2 cellular contexts compared by ENCODE assay signal in the genomic region with DNA sequence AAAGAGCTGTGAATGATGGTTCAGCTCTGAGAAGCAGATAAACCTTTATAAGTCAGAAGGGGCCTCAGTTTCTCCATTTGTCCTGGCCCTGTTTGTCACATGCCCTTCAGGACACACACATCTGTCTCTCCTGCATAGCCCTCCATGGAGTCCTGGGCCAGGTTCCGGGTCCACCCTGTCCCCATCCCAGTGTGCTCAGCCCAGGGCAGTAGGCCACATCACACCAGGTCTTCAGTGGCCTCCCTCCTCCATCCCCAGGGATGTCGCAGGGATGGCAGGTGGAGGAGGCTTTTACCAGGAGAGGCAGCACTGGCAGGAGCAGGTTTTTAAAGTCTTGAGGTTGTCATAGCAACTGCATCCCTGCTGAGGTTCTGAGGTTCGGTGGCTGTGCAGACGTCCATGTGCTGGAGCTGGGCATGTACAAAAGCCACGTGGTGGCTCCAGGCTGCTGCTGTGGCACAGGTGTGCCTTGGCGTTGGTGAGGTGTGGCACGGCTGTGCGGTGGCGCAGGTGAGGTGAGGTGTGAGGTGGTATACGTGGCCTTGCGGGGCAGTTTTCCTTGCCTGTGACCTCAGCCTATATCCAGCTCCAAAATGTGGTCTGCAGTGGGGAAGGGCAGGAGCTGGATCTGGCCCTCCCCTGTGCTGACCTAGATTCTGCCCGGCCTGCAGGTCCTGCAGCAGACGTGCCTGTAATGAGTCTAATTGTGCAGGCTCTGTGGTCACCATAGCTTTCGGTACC.
TF ChIP-seq lines count a peak whose summit lies in the region.

No MANE protein-coding gene starts in this region.

TF ChIP-seq in SK-N-SH, 30 proteins besides CTCF, POLR2A, EP300 and RAD21:
- TF ChIP-seq POLR2AphosphoS5 (IDR thresholded peaks at IDR 0.05; ENCODE audit: low read depth, low read length) (no peak), MXI1 (IDR thresholded peaks at IDR 0.05; ENCODE audit: low read depth, low read length) (no peak), JUND (IDR thresholded peaks at IDR 0.05) (no peak), TEAD4 (IDR thresholded peaks at IDR 0.05; ENCODE audit: borderline replicate concordance, insufficient read depth) (no peak), YY1 (IDR thresholded peaks at IDR 0.05; ENCODE audit: low read depth) (no peak), NFIC (IDR thresholded peaks at IDR 0.05; ENCODE audit: borderline replicate concordance) (no peak), ELF1 (IDR thresholded peaks at IDR 0.05) (no peak)

TF ChIP-seq in SK-N-SH treated with all-trans-retinoic acid at 6 μM for 48 hours, 23 proteins besides CTCF, POLR2A, EP300 and RAD21:
- TF ChIP-seq TCF4 (CRISPR knock-in tag; IDR thresholded peaks at IDR 0.05; ENCODE audit: borderline replicate concordance), result no peak
TF ChIP-seq in SK-N-SH treated with all-trans-retinoic acid at 6 μM for 48 hours: peak in this region for 0.
